In genomic region chr2:118121986-118122767, GRCh38 we compare ENCODE assay signal across 16 cellular contexts. TPM values are rescaled to one million over a fixed set of nuclear protein-coding genes. Genes with fewer than 3 reads are reported as not detected.
DNase-seq lines count a peak whose midpoint lies in the region; ATAC-seq and TF ChIP-seq lines count a peak whose summit lies in the region.
"Had no signal": no experiment of that assay in that cellular context is flagged by ENCODE, and none has a peak within 500 bp of the region (broad histone marks: within the 10 kb centered on the region; RNA-seq: fewer than 3 reads in every experiment).

No MANE protein-coding gene starts in this region.

- no peaks in the 10 kb centered on the region for H3K79me2 ChIP-seq in GM23248 (ENCODE audit: insufficient read depth)

- in situ Hi-C loops in GM23248 (cut with MboI) = no loop called here

- intact Hi-C loops in uterus (cut with DNase I; ENCODE audit: low total_unique reads) = no loop called here

- H4K20me1 ChIP-seq in GM23248 (ENCODE audit: insufficient read depth) = no peaks in the 10 kb centered on the region

- H2AFZ ChIP-seq in GM23248 = no peak overlapping the region
- H2AFZ ChIP-seq: GM23338 had no signal

- TF ChIP-seq CTCF in NB4 (IDR thresholded peaks at IDR 0.05; ENCODE audit: low read depth, low read length) (no peak), uterus (IDR thresholded peaks at IDR 0.05) (no peak)

- peaks cover 3 to 6% of the 10 kb centered on the region in 2 donors for H3K36me3 Mint-ChIP-seq in stimulated activated naive B cell treated with anti-CD40 and anti-IgM and Interleukin-4, amounts not matched to agents 10 μg/mL and 1 μg/mL and 100 μg/mL, for 72 hours

- TF ChIP-seq POLR2A in NB4 (IDR thresholded peaks at IDR 0.05; ENCODE audit: extremely low read depth, insufficient read length) (no peak), uterus (IDR thresholded peaks at IDR 0.05) (no peak)

- peaks cover 50% of the 10 kb centered on the region for H3F3A ChIP-seq in GM23248 (ENCODE audit: insufficient read depth)

- no peaks in the 10 kb centered on the region for H3K9me2 ChIP-seq in GM23248 (ENCODE audit: insufficient read depth)

- 41 to 44% methylated on average over 4 of the region's 4 CpGs for WGBS in GM23248 (ENCODE audit: low coverage in 1 of 2, low lambda C conversion rate in 2 of 2, missing lambda C conversion rate in 2 of 2), 2 experiments

- H3K4me3 Mint-ChIP-seq in stimulated activated naive B cell treated with anti-CD40 and anti-IgM and Interleukin-4, amounts not matched to agents 10 μg/mL and 1 μg/mL and 100 μg/mL, for 72 hours = peak overlapping the region; percentile 1 to 26
- H3K4me3 Mint-ChIP-seq: effector memory CD8-positive, alpha-beta T cell; GM23338 had no signal

- H3K27ac Mint-ChIP-seq in stimulated activated naive B cell treated with anti-CD40 and anti-IgM and Interleukin-4, amounts not matched to agents 10 μg/mL and 1 μg/mL and 100 μg/mL, for 72 hours = no peak overlapping the region
- H3K27ac Mint-ChIP-seq: effector memory CD8-positive, alpha-beta T cell; GM23338 had no signal

- H3K27me3 ChIP-seq in GM23248 (replicated peaks; ENCODE audit: insufficient read depth) = no peaks in the 10 kb centered on the region
- H3K27me3 ChIP-seq in uterus = no peaks in the 10 kb centered on the region

- H3K9me3 ChIP-seq in GM23248 (ENCODE audit: low read depth) (no peaks in the 10 kb centered on the region), uterus (no peaks in the 10 kb centered on the region)

- H3K4me2 ChIP-seq in GM23248 (ENCODE audit: unreplicated experiment) = no peak overlapping the region
- H3K4me2 ChIP-seq: GM23338 had no signal

- peaks cover 11 to 29% of the 10 kb centered on the region in 2 donors for H3K4me1 Mint-ChIP-seq in stimulated activated naive B cell treated with anti-CD40 and anti-IgM and Interleukin-4, amounts not matched to agents 10 μg/mL and 1 μg/mL and 100 μg/mL, for 72 hours

- peak overlapping the region; percentile 91 for H3K27ac ChIP-seq in GM23248
- peak overlapping the region; percentile 99 for H3K27ac ChIP-seq in epithelial cell of prostate
- peak overlapping the region in 1 of 2 donors; percentile 66 for H3K27ac ChIP-seq in uterus
- H3K27ac ChIP-seq: SK-N-MC had no signal

- peaks cover 54% of the 10 kb centered on the region for H3K4me1 ChIP-seq in GM23248 (ENCODE audit: insufficient read depth)
- H3K4me1 ChIP-seq in uterus = no peaks in the 10 kb centered on the region

- H3K9ac ChIP-seq in GM23248 = no peak overlapping the region

- peaks cover 6 to 18% of the 10 kb centered on the region in 2 donors for H3K27me3 Mint-ChIP-seq in stimulated activated naive B cell treated with anti-CD40 and anti-IgM and Interleukin-4, amounts not matched to agents 10 μg/mL and 1 μg/mL and 100 μg/mL, for 72 hours

- DNase-seq in GM23248 (peak; percentile 23), NB4 (ENCODE audit: low read depth) (peak; percentile 13), epithelial cell of prostate (ENCODE audit: low read depth, low spot score) (no peak), uterus (no peak), NCI-H2171 (lab: John Stamatoyannopoulos, UW) (no peak), C1 segment of cervical spinal cord (lab: John Stamatoyannopoulos, UW) (no peak)
- no peak for DNase-seq in stimulated activated naive B cell treated with anti-CD40 and anti-IgM and Interleukin-4, amounts not matched to agents 10 μg/mL and 1 μg/mL and 100 μg/mL, for 72 hours
- DNase-seq in effector CD4-positive, alpha-beta T cell = no peak
- DNase-seq: activated T-cell treated with anti-CD3 and anti-CD28 coated beads for 4 hours; anterior cingulate cortex; effector memory CD8-positive, alpha-beta T cell; NCI-H1436; NCI-H526 had no signal

- H3K36me3 ChIP-seq in GM23248 (ENCODE audit: low read depth) (no peaks in the 10 kb centered on the region), uterus (no peaks in the 10 kb centered on the region)

- peak; percentile 54 to 56 for ATAC-seq in stimulated activated naive B cell treated with anti-CD40 and anti-IgM and Interleukin-4, amounts not matched to agents 10 μg/mL and 1 μg/mL and 100 μg/mL, for 72 hours (replicated peaks)
- ATAC-seq: activated CD4-positive, CD25-positive, alpha-beta regulatory T cell treated with anti-CD3 and anti-CD28 coated beads, Interleukin-2, amount 50 U/mL, for 24 hours; effector memory CD8-positive, alpha-beta T cell; GM23338 had no signal

- H3K9me3 Mint-ChIP-seq in stimulated activated naive B cell treated with anti-CD40 and anti-IgM and Interleukin-4, amounts not matched to agents 10 μg/mL and 1 μg/mL and 100 μg/mL, for 72 hours = no peaks in the 10 kb centered on the region
- H3K9me3 Mint-ChIP-seq: effector memory CD8-positive, alpha-beta T cell; GM23338 had no signal

- H3K4me3 ChIP-seq in GM23248 (no peak overlapping the region), NB4 (ENCODE audit: low read depth, low read length) (no peak overlapping the region), uterus (no peak overlapping the region)
- H3K4me3 ChIP-seq: GM23338, SK-N-MC had no signal

RNA-seq across cellular contexts. Expression of gene INSIG2, which starts 33.9 kb away (rescaled TPM):
- total RNA-seq in GM23248 (2014; rRNA removed; shearing (Covaris generic)) = 13.0 and 21.0 TPM in 2 replicates
- polyA plus RNA-seq in GM23248 (2016; fragmentation: Nextera tagmentation; extraction: Ambion mirVana) = 35.6 and 36.1 TPM in 2 replicates
- total RNA-seq in uterus = 10 to 100 TPM in 3 of 4 donors, 1 to 10 TPM in 1; 3.6 to 42.4 (median 25.8) TPM

Comparison
In these comparisons a context has a peak if more than half of its experiments do, and no peak if none do; other contexts are left out.
1. DNase-seq: peak in GM23248 (single experiment) and NB4 (single experiment); none in epithelial cell of prostate (single experiment), stimulated activated naive B cell treated with anti-CD40 and anti-IgM and Interleukin-4, amounts not matched to agents 10 μg/mL and 1 μg/mL and 100 μg/mL, for 72 hours (single experiment), uterus (0 of 2), effector CD4-positive, alpha-beta T cell (single experiment), NCI-H2171 (single experiment) and C1 segment of cervical spinal cord (0 of 14).